ENCODE assay signal across 9 cellular contexts in genomic region chr2:231929961-231930600, GRCh38. TPM values are rescaled to one million over a fixed set of nuclear protein-coding genes. Genes with fewer than 3 reads are reported as not detected.
A peak's percentile ranks its signal among the peaks of the same experiment; 100 is the strongest.
DNase-seq lines count a peak whose midpoint lies in the region; ATAC-seq, FAIRE-seq and TF ChIP-seq lines count a peak whose summit lies in the region.
"Had no signal": no experiment of that assay in that cellular context is flagged by ENCODE, and none has a peak within 500 bp of the region (broad histone marks: within the 10 kb centered on the region; RNA-seq: fewer than 3 reads in every experiment).

No MANE protein-coding gene starts in this region.

- H3K4me3 Mint-ChIP-seq in activated naive CD8-positive, alpha-beta T cell treated with anti-CD3 and anti-CD28 coated beads, Interleukin-2, amount 10 ng/mL, durations not matched to agents 7 days and 5 days = no peak overlapping the region
- no peak overlapping the region for H3K4me3 Mint-ChIP-seq in naive thymus-derived CD8-positive, alpha-beta T cell

- H3K9me3 ChIP-seq in BLaER1 = no peaks in the 10 kb centered on the region
- H3K9me3 ChIP-seq in HEK293 (ENCODE audit: control insufficient read depth, insufficient read depth, low read depth, low read length) = no peaks in the 10 kb centered on the region
- no peaks in the 10 kb centered on the region for H3K9me3 ChIP-seq in HepG2 (ENCODE audit: low read length)
- H3K9me3 ChIP-seq: ascending aorta had no signal

- no peak for TF ChIP-seq CTCF in HEK293 (tag by site-specific recombination; IDR thresholded peaks at IDR 0.05)
- peak; percentile 57 for TF ChIP-seq CTCF in HepG2 (CRISPR knock-in tag; IDR thresholded peaks at IDR 0.05)

- no peak overlapping the region for H3K27ac Mint-ChIP-seq in activated naive CD8-positive, alpha-beta T cell treated with anti-CD3 and anti-CD28 coated beads, Interleukin-2, amount 10 ng/mL, durations not matched to agents 7 days and 5 days
- H3K27ac Mint-ChIP-seq in naive thymus-derived CD8-positive, alpha-beta T cell = no peak overlapping the region

- H2AFZ ChIP-seq in HepG2 (ENCODE audit: low read length) = no peak overlapping the region

- H3K27me3 Mint-ChIP-seq in activated naive CD8-positive, alpha-beta T cell treated with anti-CD3 and anti-CD28 coated beads, Interleukin-2, amount 10 ng/mL, durations not matched to agents 7 days and 5 days = peaks cover 24% of the 10 kb centered on the region
- peaks cover 2 to 15% (median 11%) of the 10 kb centered on the region in 5 donors for H3K27me3 Mint-ChIP-seq in naive thymus-derived CD8-positive, alpha-beta T cell

- H3K36me3 ChIP-seq in BLaER1 (no peaks in the 10 kb centered on the region), HEK293 (ENCODE audit: control insufficient read depth in 2 of 2, insufficient read depth in 1 of 2, low read length in 2 of 2) (no peaks in the 10 kb centered on the region), HepG2 (replicated peaks in 1 of 2; ENCODE audit: control insufficient read depth in 1 of 2, insufficient read depth in 2 of 2, low read length in 2 of 2) (no peaks in the 10 kb centered on the region)
- H3K36me3 ChIP-seq: ascending aorta had no signal

- POLR2A ChIA-PET in HEK293 (lab: Yijun Ruan, JAX) (interaction anchor here (1.1 kb wide), 1 partner anchor 33 kb away, joined by 3 read pairs; no protein-coding TSS in a partner anchor), HepG2 (lab: Yijun Ruan, JAX) (no interaction called here)
- POLR2A ChIA-PET in activated naive CD8-positive, alpha-beta T cell treated with anti-CD3 and anti-CD28 coated beads, Interleukin-2, amount 10 ng/mL, durations not matched to agents 7 days and 5 days (lab: Charles Lee) = interaction anchor here (0.5 to 1.0 kb wide), 3 partner anchors 21 to 1042 kb away, joined by 3 to 4 read pairs (median 3); no protein-coding TSS in a partner anchor
- POLR2A ChIA-PET in naive thymus-derived CD8-positive, alpha-beta T cell (lab: Charles Lee) = no interaction called here

- peak overlapping the region; percentile 28; the same call in 1 of the 2 replicates for H3K27ac ChIP-seq in BLaER1
- H3K27ac ChIP-seq in HEK293 (ENCODE audit: extremely low read depth, low read depth, low read length) = no peak overlapping the region
- H3K27ac ChIP-seq in HepG2 (ENCODE audit: extremely low read length, insufficient read depth, low read length) = no peak overlapping the region
- H3K27ac ChIP-seq: ascending aorta had no signal

- no peak for TF ChIP-seq EP300 in HepG2 (IDR thresholded peaks at IDR 0.05; ENCODE audit: low read depth in 2 of 2, low read length in 2 of 2)
- no peak for TF ChIP-seq EP300 in HepG2 (CRISPR knock-in tag; IDR thresholded peaks at IDR 0.05; ENCODE audit: borderline replicate concordance)

- intact Hi-C loops in HepG2 (cut with micrococcal nuclease; ENCODE audit: unreplicated experiment) = loop anchor here (5.0 kb wide), 1 partner anchor 32 kb away; the partner anchor contains the start of gene DIS3L2

- ATAC-seq in activated naive CD8-positive, alpha-beta T cell treated with anti-CD3 and anti-CD28 coated beads, Interleukin-2, amount 10 ng/mL, durations not matched to agents 7 days and 5 days (ENCODE audit: low read depth) = no peak
- ATAC-seq in HepG2 (no peak), GM21717 (IDR thresholded peaks at IDR 0.05; ENCODE audit: unreplicated experiment) (no peak), GM21529 (IDR thresholded peaks at IDR 0.05; ENCODE audit: unreplicated experiment) (no peak)
- no peak for ATAC-seq in naive thymus-derived CD8-positive, alpha-beta T cell

- no TSS peak for BruUV-seq in HepG2 (replicated peaks; lab: Mats Ljungman, UMichigan)

- FAIRE-seq in HepG2 (lab: Jason Lieb, UNC) = no peak

- H3K9ac ChIP-seq in BLaER1 = no peak overlapping the region
- no peak overlapping the region for H3K9ac ChIP-seq in HepG2 (ENCODE audit: insufficient read depth, low read depth, low read length)

- 15% methylated on average over 11 of the region's 11 CpGs for WGBS in HepG2 (ENCODE audit: low lambda C conversion rate)

- H3K4me1 Mint-ChIP-seq in activated naive CD8-positive, alpha-beta T cell treated with anti-CD3 and anti-CD28 coated beads, Interleukin-2, amount 10 ng/mL, durations not matched to agents 7 days and 5 days = peaks cover 9% of the 10 kb centered on the region
- H3K4me1 Mint-ChIP-seq in naive thymus-derived CD8-positive, alpha-beta T cell = peaks cover 5 to 12% (median 10%) of the 10 kb centered on the region in 4 donors

- H3K79me2 ChIP-seq in HepG2 (ENCODE audit: insufficient read depth, low read length) = no peaks in the 10 kb centered on the region

- DNase-seq in activated naive CD8-positive, alpha-beta T cell treated with anti-CD3 and anti-CD28 coated beads, Interleukin-2, amount 10 ng/mL, durations not matched to agents 7 days and 5 days = peak; percentile 56
- DNase-seq in HepG2 (ENCODE audit: low spot score) (no peak), NCI-H774 (lab: John Stamatoyannopoulos, UW) (no peak)
- no peak for DNase-seq in naive thymus-derived CD8-positive, alpha-beta T cell

- H3K4me1 ChIP-seq in BLaER1 (peaks cover 87% of the 10 kb centered on the region), HEK293 (ENCODE audit: control insufficient read depth, insufficient read depth, low read length) (no peaks in the 10 kb centered on the region), HepG2 (ENCODE audit: insufficient read depth, low read length) (peaks cover 43% of the 10 kb centered on the region)

- CTCF ChIA-PET in HEK293 (lab: Yijun Ruan, JAX) = interaction anchor here (0.6 to 8.6 kb wide), 8 partner anchors 9 to 500 kb away, joined by 3 to 85 read pairs (median 3); no protein-coding TSS in a partner anchor
- CTCF ChIA-PET in HepG2 (lab: Yijun Ruan, JAX; ENCODE audit: low intra/inter-chr PET ratio, low total read pairs) = no interaction called here

- H3K4me3 ChIP-seq in BLaER1 = no peak overlapping the region
- no peak overlapping the region for H3K4me3 ChIP-seq in HEK293 (ENCODE audit: low read depth, low read length)
- H3K4me3 ChIP-seq in HepG2 (replicated peaks in 1 of 3; ENCODE audit: insufficient read depth in 1 of 3, low read depth in 2 of 3, low read length in 3 of 3) = no peak overlapping the region
- H3K4me3 ChIP-seq: ascending aorta had no signal

- peak overlapping the region; percentile 100 for H3K4me2 ChIP-seq in BLaER1
- H3K4me2 ChIP-seq in HepG2 (ENCODE audit: low read depth, low read length) = no peak overlapping the region

- in situ Hi-C loops in HepG2 (cut with HindIII; ENCODE audit: extremely low pct_ligation_motif_present, low pct_unique_long_range_greater_than_20kb) = loop anchor here (10.0 kb wide), 1 partner anchor 215 kb away; no protein-coding TSS in a partner anchor

- peaks cover 28% of the 10 kb centered on the region for H3K27me3 ChIP-seq in BLaER1
- H3K27me3 ChIP-seq in HepG2 (ENCODE audit: control insufficient read depth in 1 of 2, insufficient read depth in 2 of 2, low read length in 2 of 2) = peaks cover 17 to 86% of the 10 kb centered on the region in 2 experiments; a peak in 4 of 5 replicates
- H3K27me3 ChIP-seq: ascending aorta had no signal

- H3K36me3 Mint-ChIP-seq in activated naive CD8-positive, alpha-beta T cell treated with anti-CD3 and anti-CD28 coated beads, Interleukin-2, amount 10 ng/mL, durations not matched to agents 7 days and 5 days = no peaks in the 10 kb centered on the region
- H3K36me3 Mint-ChIP-seq in naive thymus-derived CD8-positive, alpha-beta T cell = no peaks in the 10 kb centered on the region

- H3K9me3 Mint-ChIP-seq in activated naive CD8-positive, alpha-beta T cell treated with anti-CD3 and anti-CD28 coated beads, Interleukin-2, amount 10 ng/mL, durations not matched to agents 7 days and 5 days = no peaks in the 10 kb centered on the region
- H3K9me3 Mint-ChIP-seq in naive thymus-derived CD8-positive, alpha-beta T cell = no peaks in the 10 kb centered on the region

- peaks cover 7% of the 10 kb centered on the region; the same call in 1 of the 2 replicates for H4K20me1 ChIP-seq in BLaER1
- no peaks in the 10 kb centered on the region; the same call in 1 of the 2 replicates for H4K20me1 ChIP-seq in HepG2 (ENCODE audit: insufficient read depth, low read length)

- peak; percentile 28; the same call in 1 of the 2 replicates for TF ChIP-seq RAD21 in HepG2 (CRISPR knock-in tag; IDR thresholded peaks at IDR 0.05)

- TF ChIP-seq POLR2A in HepG2 (IDR thresholded peaks at IDR 0.05; ENCODE audit: insufficient read depth in 1 of 2, low read depth in 2 of 2, low read length in 2 of 2) = no peak

RNA-seq across cellular contexts. Expression of gene NPPC, which starts 3.9 kb away (rescaled TPM):
- total RNA-seq in activated naive CD8-positive, alpha-beta T cell treated with anti-CD3 and anti-CD28 coated beads, Interleukin-2, amount 10 ng/mL, durations not matched to agents 7 days and 5 days = under 1 TPM; 0.40 to 0.89 TPM
- 0.11 TPM in 1 of 2 replicates, not detected in the other for total RNA-seq in HepG2 (2016; rRNA removed; fragmentation: Illumina TruSeq; extraction: Trizol)
- not detected in 2 replicates for total RNA-seq in HepG2 (2016; cell fraction: cytosol; rRNA removed; fragmentation: Illumina TruSeq; extraction: Trizol; ENCODE audit: low read depth)
- total RNA-seq in HepG2 (2016; cell fraction: insoluble cytoplasmic fraction; rRNA removed; fragmentation: Illumina TruSeq; extraction: Trizol) = 0.15 TPM in 1 of 2 replicates, not detected in the other
- total RNA-seq in HepG2 (2016; cell fraction: membrane; rRNA removed; fragmentation: Illumina TruSeq; extraction: Trizol) = not detected in 2 replicates
- not detected in 2 replicates for total RNA-seq in HepG2 (2016; cell fraction: nucleus; rRNA removed; fragmentation: Illumina TruSeq; extraction: Trizol)
- polyA plus RNA-seq in HepG2 (2011; rRNA removed) = not detected in 2 replicates
- 0.17 TPM in 1 of 2 replicates, not detected in the other for polyA plus RNA-seq in HepG2 (2011; cell fraction: cytosol; rRNA removed)
- polyA plus RNA-seq in HepG2 (2011; cell fraction: nucleus; rRNA removed) = not detected in 2 replicates
- 0.17 TPM in 1 of 2 replicates, not detected in the other for polyA plus RNA-seq in HepG2 (2012)
- polyA plus RNA-seq in HepG2 (2016; cell fraction: cytosol; fragmentation: Illumina TruSeq; extraction: Trizol; ENCODE audit: low read depth) = not detected in 2 replicates
- not detected in 2 replicates for polyA plus RNA-seq in HepG2 (2016; cell fraction: insoluble cytoplasmic fraction; fragmentation: Illumina TruSeq; extraction: Trizol; ENCODE audit: low read depth)
- polyA plus RNA-seq in HepG2 (2016; cell fraction: membrane; fragmentation: Illumina TruSeq; extraction: Trizol; ENCODE audit: low read depth) = not detected in 2 replicates
- polyA plus RNA-seq in HepG2 (2016; cell fraction: nucleus; fragmentation: Illumina TruSeq; extraction: Trizol; ENCODE audit: insufficient read depth, low read depth) = not detected in 2 replicates
- polyA minus RNA-seq in HepG2 (2011; rRNA and poly(A)+ RNA removed; ENCODE audit: low replicate concordance) = 0.14 TPM in 1 of 2 replicates, not detected in the other
- polyA minus RNA-seq in HepG2 (2011; cell fraction: cytosol; rRNA and poly(A)+ RNA removed) = not detected in 2 replicates
- polyA minus RNA-seq in HepG2 (2011; cell fraction: nucleus; rRNA and poly(A)+ RNA removed) = not detected in 2 replicates
- not detected for total RNA-seq in naive thymus-derived CD8-positive, alpha-beta T cell
- under 1 TPM in 1 of 3 donors, not detected in 2; 0.27 TPM for polyA plus RNA-seq in naive thymus-derived CD8-positive, alpha-beta T cell
- total RNA-seq: ascending aorta had no signal

RNA-seq across cellular contexts. Expression of gene DIS3L2, which starts 31.4 kb away (rescaled TPM):
- 10 to 100 TPM; 39.8 to 39.9 TPM for total RNA-seq in activated naive CD8-positive, alpha-beta T cell treated with anti-CD3 and anti-CD28 coated beads, Interleukin-2, amount 10 ng/mL, durations not matched to agents 7 days and 5 days
- 20.3 and 23.9 TPM in 2 replicates for total RNA-seq in HepG2 (2016; rRNA removed; fragmentation: Illumina TruSeq; extraction: Trizol)
- total RNA-seq in HepG2 (2016; cell fraction: cytosol; rRNA removed; fragmentation: Illumina TruSeq; extraction: Trizol; ENCODE audit: low read depth) = 27.2 and 32.6 TPM in 2 replicates
- 16.0 and 21.5 TPM in 2 replicates for total RNA-seq in HepG2 (2016; cell fraction: insoluble cytoplasmic fraction; rRNA removed; fragmentation: Illumina TruSeq; extraction: Trizol)
- total RNA-seq in HepG2 (2016; cell fraction: membrane; rRNA removed; fragmentation: Illumina TruSeq; extraction: Trizol) = 10.1 and 13.9 TPM in 2 replicates
- total RNA-seq in HepG2 (2016; cell fraction: nucleus; rRNA removed; fragmentation: Illumina TruSeq; extraction: Trizol) = 38.8 and 40.6 TPM in 2 replicates
- 7.0 and 9.6 TPM in 2 replicates for polyA plus RNA-seq in HepG2 (2011; rRNA removed)
- 5.5 and 7.5 TPM in 2 replicates for polyA plus RNA-seq in HepG2 (2011; cell fraction: cytosol; rRNA removed)
- polyA plus RNA-seq in HepG2 (2011; cell fraction: nucleus; rRNA removed) = 45.1 and 57.6 TPM in 2 replicates
- 10.7 and 11.8 TPM in 2 replicates for polyA plus RNA-seq in HepG2 (2012)
- polyA plus RNA-seq in HepG2 (2016; cell fraction: cytosol; fragmentation: Illumina TruSeq; extraction: Trizol; ENCODE audit: low read depth) = 3.1 and 3.3 TPM in 2 replicates
- polyA plus RNA-seq in HepG2 (2016; cell fraction: insoluble cytoplasmic fraction; fragmentation: Illumina TruSeq; extraction: Trizol; ENCODE audit: low read depth) = 14.0 and 14.3 TPM in 2 replicates
- polyA plus RNA-seq in HepG2 (2016; cell fraction: membrane; fragmentation: Illumina TruSeq; extraction: Trizol; ENCODE audit: low read depth) = 4.9 and 5.5 TPM in 2 replicates
- polyA plus RNA-seq in HepG2 (2016; cell fraction: nucleus; fragmentation: Illumina TruSeq; extraction: Trizol; ENCODE audit: insufficient read depth, low read depth) = 35.3 and 36.0 TPM in 2 replicates
- 12.0 and 17.6 TPM in 2 replicates for polyA minus RNA-seq in HepG2 (2011; rRNA and poly(A)+ RNA removed; ENCODE audit: low replicate concordance)
- polyA minus RNA-seq in HepG2 (2011; cell fraction: cytosol; rRNA and poly(A)+ RNA removed) = 5.4 and 5.9 TPM in 2 replicates
- 53.8 and 56.6 TPM in 2 replicates for polyA minus RNA-seq in HepG2 (2011; cell fraction: nucleus; rRNA and poly(A)+ RNA removed)
- 10 to 100 TPM; 59.0 to 59.1 TPM for total RNA-seq in naive thymus-derived CD8-positive, alpha-beta T cell
- 10 to 100 TPM; 12.5 to 17.2 (median 16.4) TPM for polyA plus RNA-seq in naive thymus-derived CD8-positive, alpha-beta T cell

Comparison
In these comparisons a context has a peak if more than half of its experiments do, and no peak if none do; other contexts are left out.
1. POLR2A ChIA-PET loops: an anchor here in HEK293 (1.1 kb wide) and activated naive CD8-positive, alpha-beta T cell treated with anti-CD3 and anti-CD28 coated beads, Interleukin-2, amount 10 ng/mL, durations not matched to agents 7 days and 5 days (0.5 to 1.0 kb wide); none called in HepG2 and naive thymus-derived CD8-positive, alpha-beta T cell.